ENCODE assay signal across 1 cellular context in the genomic region with DNA sequence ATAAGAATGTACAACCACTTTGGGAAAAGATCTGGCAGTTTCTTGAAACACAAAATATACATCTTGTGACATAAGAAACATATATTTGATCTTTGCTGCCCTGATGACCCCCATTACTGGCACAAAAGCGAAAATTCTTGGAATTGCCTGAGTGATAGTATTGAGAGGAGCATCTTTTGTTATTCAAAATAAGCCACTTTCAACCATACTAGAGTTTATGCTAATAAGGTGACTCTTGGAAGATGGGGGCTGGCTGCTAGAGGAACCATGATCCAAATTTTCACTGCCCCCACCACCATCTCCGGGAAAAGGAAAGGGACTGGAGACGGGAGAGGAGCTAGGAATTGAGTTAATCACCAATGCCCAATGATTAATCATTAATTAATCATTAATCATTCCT.
TF ChIP-seq lines count a peak whose summit lies in the region.

No MANE protein-coding gene starts in this region.

TF ChIP-seq in GM23338, 12 proteins besides CTCF, POLR2A, EP300 and RAD21 (continued from another document):
- TF ChIP-seq, protein P1, sequence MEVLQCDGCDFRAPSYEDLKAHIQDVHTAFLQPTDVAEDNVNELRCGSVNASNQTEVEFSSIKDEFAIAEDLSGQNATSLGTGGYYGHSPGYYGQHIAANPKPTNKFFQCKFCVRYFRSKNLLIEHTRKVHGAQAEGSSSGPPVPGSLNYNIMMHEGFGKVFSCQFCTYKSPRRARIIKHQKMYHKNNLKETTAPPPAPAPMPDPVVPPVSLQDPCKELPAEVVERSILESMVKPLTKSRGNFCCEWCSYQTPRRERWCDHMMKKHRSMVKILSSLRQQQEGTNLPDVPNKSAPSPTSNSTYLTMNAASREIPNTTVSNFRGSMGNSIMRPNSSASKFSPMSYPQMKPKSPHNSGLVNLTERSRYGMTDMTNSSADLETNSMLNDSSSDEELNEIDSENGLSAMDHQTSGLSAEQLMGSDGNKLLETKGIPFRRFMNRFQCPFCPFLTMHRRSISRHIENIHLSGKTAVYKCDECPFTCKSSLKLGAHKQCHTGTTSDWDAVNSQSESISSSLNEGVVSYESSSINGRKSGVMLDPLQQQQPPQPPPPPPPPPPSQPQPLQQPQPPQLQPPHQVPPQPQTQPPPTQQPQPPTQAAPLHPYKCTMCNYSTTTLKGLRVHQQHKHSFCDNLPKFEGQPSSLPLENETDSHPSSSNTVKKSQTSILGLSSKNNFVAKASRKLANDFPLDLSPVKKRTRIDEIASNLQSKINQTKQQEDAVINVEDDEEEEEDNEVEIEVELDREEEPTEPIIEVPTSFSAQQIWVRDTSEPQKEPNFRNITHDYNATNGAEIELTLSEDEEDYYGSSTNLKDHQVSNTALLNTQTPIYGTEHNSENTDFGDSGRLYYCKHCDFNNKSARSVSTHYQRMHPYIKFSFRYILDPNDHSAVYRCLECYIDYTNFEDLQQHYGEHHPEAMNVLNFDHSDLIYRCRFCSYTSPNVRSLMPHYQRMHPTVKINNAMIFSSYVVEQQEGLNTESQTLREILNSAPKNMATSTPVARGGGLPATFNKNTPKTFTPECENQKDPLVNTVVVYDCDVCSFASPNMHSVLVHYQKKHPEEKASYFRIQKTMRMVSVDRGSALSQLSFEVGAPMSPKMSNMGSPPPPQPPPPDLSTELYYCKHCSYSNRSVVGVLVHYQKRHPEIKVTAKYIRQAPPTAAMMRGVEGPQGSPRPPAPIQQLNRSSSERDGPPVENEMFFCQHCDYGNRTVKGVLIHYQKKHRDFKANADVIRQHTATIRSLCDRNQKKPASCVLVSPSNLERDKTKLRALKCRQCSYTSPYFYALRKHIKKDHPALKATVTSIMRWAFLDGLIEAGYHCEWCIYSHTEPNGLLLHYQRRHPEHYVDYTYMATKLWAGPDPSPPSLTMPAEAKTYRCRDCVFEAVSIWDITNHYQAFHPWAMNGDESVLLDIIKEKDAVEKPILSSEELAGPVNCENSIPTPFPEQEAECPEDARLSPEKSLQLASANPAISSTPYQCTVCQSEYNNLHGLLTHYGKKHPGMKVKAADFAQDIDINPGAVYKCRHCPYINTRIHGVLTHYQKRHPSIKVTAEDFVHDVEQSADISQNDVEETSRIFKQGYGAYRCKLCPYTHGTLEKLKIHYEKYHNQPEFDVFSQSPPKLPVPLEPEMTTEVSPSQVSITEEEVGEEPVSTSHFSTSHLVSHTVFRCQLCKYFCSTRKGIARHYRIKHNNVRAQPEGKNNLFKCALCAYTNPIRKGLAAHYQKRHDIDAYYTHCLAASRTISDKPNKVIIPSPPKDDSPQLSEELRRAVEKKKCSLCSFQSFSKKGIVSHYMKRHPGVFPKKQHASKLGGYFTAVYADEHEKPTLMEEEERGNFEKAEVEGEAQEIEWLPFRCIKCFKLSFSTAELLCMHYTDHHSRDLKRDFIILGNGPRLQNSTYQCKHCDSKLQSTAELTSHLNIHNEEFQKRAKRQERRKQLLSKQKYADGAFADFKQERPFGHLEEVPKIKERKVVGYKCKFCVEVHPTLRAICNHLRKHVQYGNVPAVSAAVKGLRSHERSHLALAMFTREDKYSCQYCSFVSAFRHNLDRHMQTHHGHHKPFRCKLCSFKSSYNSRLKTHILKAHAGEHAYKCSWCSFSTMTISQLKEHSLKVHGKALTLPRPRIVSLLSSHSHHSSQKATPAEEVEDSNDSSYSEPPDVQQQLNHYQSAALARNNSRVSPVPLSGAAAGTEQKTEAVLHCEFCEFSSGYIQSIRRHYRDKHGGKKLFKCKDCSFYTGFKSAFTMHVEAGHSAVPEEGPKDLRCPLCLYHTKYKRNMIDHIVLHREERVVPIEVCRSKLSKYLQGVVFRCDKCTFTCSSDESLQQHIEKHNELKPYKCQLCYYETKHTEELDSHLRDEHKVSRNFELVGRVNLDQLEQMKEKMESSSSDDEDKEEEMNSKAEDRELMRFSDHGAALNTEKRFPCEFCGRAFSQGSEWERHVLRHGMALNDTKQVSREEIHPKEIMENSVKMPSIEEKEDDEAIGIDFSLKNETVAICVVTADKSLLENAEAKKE (CRISPR knock-in tag; IDR thresholded peaks at IDR 0.05), result no peak; the same call in 1 of the 2 replicates
